In genomic region chr14:67819563-67820411, GRCh38 we compare ENCODE assay signal across 8 cellular contexts.
A peak's percentile ranks its signal among the peaks of the same experiment; 100 is the strongest.
DNase-seq lines count a peak whose midpoint lies in the region; ATAC-seq, FAIRE-seq and TF ChIP-seq lines count a peak whose summit lies in the region.

Gene RAD51B, plus strand, starts transcription at chr14:67819779.

- ATAC-seq in HG02970 (IDR thresholded peaks at IDR 0.05; ENCODE audit: low FRiP score, unreplicated experiment) = peak; percentile 42

- DNase-seq in GM18507 (ENCODE audit: extremely low spot score, insufficient read length, low read depth) (peak; percentile 73), NCI-H2081 treated with DMSO at 0.1 percent for 48 hours (lab: John Stamatoyannopoulos, UW) (peak; percentile 41), T1000 (lab: John Stamatoyannopoulos, UW) (peak; percentile 80), astrocyte of the spinal cord (ENCODE audit: low read depth, low spot score) (peak; percentile 86), hypothalamus (lab: John Stamatoyannopoulos, UW) (peak; percentile 4 to 89 (median 68)), retina (peak; percentile 95), cortex of kidney (lab: John Stamatoyannopoulos, UW) (no peak)

- FAIRE-seq in GM18507 (lab: Jason Lieb, UNC) = peak; percentile 96

- no peak for TF ChIP-seq CTCF in astrocyte of the spinal cord (IDR thresholded peaks at IDR 0.05; ENCODE audit: low read depth, low read length)

- in situ Hi-C loops in astrocyte of the spinal cord (cut with HindIII; ENCODE audit: low sequenced_read_pairs) = no loop called here

- H3K4me3 ChIP-seq in astrocyte of the spinal cord (ENCODE audit: low read depth, low read length) = peak within 1 kb of the TSS; percentile 99
